Comparison of ENCODE assay signal across 16 cellular contexts in the genomic region with DNA sequence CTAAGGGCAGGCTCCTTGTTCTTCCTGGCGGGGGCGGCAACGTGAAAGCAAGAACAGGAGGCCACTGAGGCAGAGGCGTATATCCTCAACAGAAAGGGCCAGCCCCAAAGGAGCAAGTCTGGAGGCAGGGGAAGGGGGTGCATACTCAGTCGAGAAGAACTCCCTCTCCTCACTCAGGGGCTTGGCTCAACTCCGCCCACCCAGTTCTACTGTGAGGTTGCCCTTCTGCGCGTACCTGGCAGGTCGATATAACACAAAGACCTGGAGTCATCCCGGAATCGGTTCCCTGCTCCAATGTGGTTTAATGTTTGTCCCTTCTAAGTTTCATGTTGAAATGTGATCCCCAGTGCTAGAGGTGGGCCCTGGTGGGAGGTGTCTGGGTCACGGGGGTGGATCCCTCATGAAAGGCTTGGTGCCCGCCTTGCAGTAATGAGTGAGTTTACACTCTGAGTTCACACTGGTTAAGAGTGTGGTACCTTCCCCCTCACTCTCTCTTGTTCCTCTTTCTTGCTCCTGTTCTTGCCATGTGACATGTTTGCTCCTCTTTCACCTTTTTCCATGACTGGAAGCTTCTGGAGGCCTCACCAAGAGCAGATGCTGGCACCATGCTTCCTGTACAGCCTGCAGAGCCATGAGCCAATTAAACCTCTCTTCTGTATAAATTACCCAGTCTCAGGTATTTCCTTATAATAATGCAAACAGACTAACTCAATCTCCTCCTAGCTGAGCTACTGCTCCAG.
"Had no signal": no experiment of that assay in that cellular context is flagged by ENCODE, and none has a peak within 500 bp of the region (broad histone marks: within the 10 kb centered on the region; RNA-seq: fewer than 3 reads in every experiment).

No MANE protein-coding gene starts in this region.

- H3K36me3 ChIP-seq: cardiac muscle cell, gastroesophageal sphincter, heart right ventricle, suprapubic skin had no signal

- H3K9me3 ChIP-seq: gastroesophageal sphincter, heart right ventricle, psoas muscle, suprapubic skin had no signal

- ATAC-seq: activated naive CD4-positive, alpha-beta T cell treated with anti-CD3 and anti-CD28 coated beads, Interleukin-2, amount 50 U/mL, for 72 hours; activated T-cell treated with anti-CD3 and anti-CD28 coated beads, Interleukin-2, amount 50 U/mL, for 4 hours; gastroesophageal sphincter; heart right ventricle; left colon; psoas muscle; sciatic nerve had no signal

- H3K27ac ChIP-seq: cardiac muscle cell, gastroesophageal sphincter, heart right ventricle, psoas muscle, suprapubic skin had no signal

- H3K27me3 ChIP-seq: cardiac muscle cell, gastroesophageal sphincter, heart right ventricle, suprapubic skin had no signal

- DNase-seq: activated CD4-positive, alpha-beta T cell treated with anti-CD3 and anti-CD28 coated beads, Interleukin-2, amount 50 U/mL, for 4 hours; activated CD4-positive, CD25-positive, alpha-beta regulatory T cell treated with anti-CD3 and anti-CD28 coated beads, Interleukin-2, amount 50 U/mL, for 72 hours; activated effector memory CD4-positive, alpha-beta T cell treated with anti-CD3 and anti-CD28 coated beads, Interleukin-2, amount 50 U/mL, for 16 hours; activated T-cell treated with anti-CD3 and anti-CD28 coated beads, Interleukin-2, amount 50 U/mL, for 4 hours; endodermal cell; heart right ventricle; left colon; psoas muscle; trophoblast cell had no signal

- H3K4me3 ChIP-seq: cardiac muscle cell, dorsolateral prefrontal cortex, gastroesophageal sphincter, heart right ventricle, lung, psoas muscle, suprapubic skin had no signal
